In the genomic region with DNA sequence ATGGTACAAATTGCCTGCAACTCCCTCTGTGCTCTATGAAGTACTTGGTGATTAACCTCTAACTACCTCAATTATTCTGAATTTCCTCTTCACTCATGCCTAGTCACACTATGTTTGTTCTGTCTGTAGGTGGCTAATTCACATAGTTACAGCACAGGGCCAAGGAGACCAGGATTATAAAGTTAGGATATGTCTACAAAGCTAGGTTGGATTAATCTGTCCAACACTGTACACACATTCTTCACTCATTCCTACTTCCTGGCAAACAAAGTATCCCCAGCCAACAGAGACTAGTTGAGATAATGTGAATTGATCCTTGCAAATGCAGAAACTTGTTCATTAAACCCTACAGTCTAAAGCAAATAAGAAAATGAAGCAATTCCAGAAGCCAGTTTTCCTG, we compare ENCODE assay signal across 17 cellular contexts.
"Had no signal": no experiment of that assay in that cellular context is flagged by ENCODE, and none has a peak within 500 bp of the region (broad histone marks: within the 10 kb centered on the region; RNA-seq: fewer than 3 reads in every experiment).

No MANE protein-coding gene starts in this region.

- H3K9me3 Mint-ChIP-seq: activated CD4-positive, alpha-beta memory T cell treated with anti-CD3 and anti-CD28 coated beads, Interleukin-2, amount 10 ng/mL, durations not matched to agents 7 days and 5 days; activated T-cell treated with anti-CD3 and anti-CD28 coated beads, Interleukin-2, amount 50 U/mL, for 24 hours; nephron; stimulated activated effector memory CD8-positive, alpha-beta T cell treated with anti-CD3 and anti-CD28 coated beads, Interleukin-12 subunit alpha, Interleukin-12 subunit beta, amount 100 ng/mL, for 72 hours had no signal

- H3K36me3 ChIP-seq: adrenal gland, colonic mucosa, tibial nerve, vagina had no signal

- H3K9me3 ChIP-seq: adrenal gland, colonic mucosa, tibial nerve, vagina had no signal

- H3K36me3 Mint-ChIP-seq: stimulated activated effector memory CD8-positive, alpha-beta T cell treated with anti-CD3 and anti-CD28 coated beads, Interleukin-12 subunit alpha, Interleukin-12 subunit beta, amount 100 ng/mL, for 72 hours had no signal

- H3K27ac Mint-ChIP-seq: activated CD4-positive, alpha-beta memory T cell treated with anti-CD3 and anti-CD28 coated beads, Interleukin-2, amount 10 ng/mL, durations not matched to agents 7 days and 5 days; activated T-cell treated with anti-CD3 and anti-CD28 coated beads, Interleukin-2, amount 50 U/mL, for 24 hours; nephron; stimulated activated effector memory CD8-positive, alpha-beta T cell treated with anti-CD3 and anti-CD28 coated beads, Interleukin-12 subunit alpha, Interleukin-12 subunit beta, amount 100 ng/mL, for 72 hours; T-helper 17 cell had no signal

- H3K27me3 ChIP-seq: adrenal gland, colonic mucosa, foreskin keratinocyte, tibial nerve, vagina had no signal

- H3K4me3 ChIP-seq: adrenal gland, colonic mucosa, tibial nerve, vagina had no signal

- ATAC-seq: foreskin keratinocyte; stimulated activated effector memory CD8-positive, alpha-beta T cell treated with anti-CD3 and anti-CD28 coated beads, Interleukin-12 subunit alpha, Interleukin-12 subunit beta, amount 100 ng/mL, for 72 hours; T-helper 17 cell had no signal

- H3K27ac ChIP-seq: adrenal gland, colonic mucosa, foreskin keratinocyte, tibial nerve, vagina had no signal

- H3K4me1 ChIP-seq: adrenal gland, colonic mucosa, foreskin keratinocyte, tibial nerve, vagina had no signal

- DNase-seq: activated CD4-positive, alpha-beta memory T cell treated with anti-CD3 and anti-CD28 coated beads, Interleukin-2, amount 10 ng/mL, durations not matched to agents 7 days and 5 days; activated CD4-positive, alpha-beta T cell treated with anti-CD3 and anti-CD28 coated beads for 4 hours; activated effector memory CD4-positive, alpha-beta T cell treated with Interleukin-2 at 50 U/mL for 16 hours; activated naive CD4-positive, alpha-beta T cell treated with anti-CD3 and anti-CD28 coated beads, Interleukin-2, amount 50 U/mL, for 16 hours; activated T-cell treated with anti-CD3 and anti-CD28 coated beads, Interleukin-2, amount 50 U/mL, for 24 hours; adrenal gland; colonic mucosa; effector CD4-positive, alpha-beta T cell; foreskin keratinocyte; glutamatergic neuron; hypothalamus; nucleus accumbens; T-helper 17 cell had no signal
